ENCODE assay signal across 8 cellular contexts in the genomic region with DNA sequence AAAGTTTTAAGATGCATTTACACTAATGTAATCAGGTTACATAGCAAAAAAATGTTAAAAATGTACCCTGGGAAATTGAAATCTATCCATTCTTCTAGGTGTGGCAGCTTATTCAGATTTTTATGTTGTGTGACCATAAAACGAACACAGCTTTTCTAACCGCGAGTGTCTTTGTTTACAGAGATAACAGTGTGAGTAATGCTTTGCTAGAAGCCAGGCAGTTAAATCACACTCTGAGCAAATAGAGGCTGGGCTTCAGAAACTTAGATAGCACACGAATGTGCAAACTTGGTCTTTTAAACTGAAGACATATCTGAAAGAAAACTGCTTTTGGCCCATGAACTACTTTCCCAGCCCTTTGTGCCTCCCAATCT.
DNase-seq lines count a peak whose midpoint lies in the region; ATAC-seq lines count a peak whose summit lies in the region.

No MANE protein-coding gene starts in this region.

- no peak overlapping the region for H3K4me3 ChIP-seq in thymus (ENCODE audit: low read length)

- peak overlapping the region; percentile 97 for H3K27ac ChIP-seq in thymus (ENCODE audit: low read depth)

- DNase-seq in DMS153 (lab: John Stamatoyannopoulos, UW), result peak; percentile 76
- DNase-seq in LoVo (ENCODE audit: low spot score), result peak; percentile 87
- peak; percentile 79 for DNase-seq in amniotic stem cell (lab: John Stamatoyannopoulos, UW)
- DNase-seq in kidney glomerular epithelial cell (lab: John Stamatoyannopoulos, UW), result peak; percentile 87
- DNase-seq in HuH-7.5 (ENCODE audit: low spot score), result no peak

- no peaks in the 10 kb centered on the region for H3K27me3 ChIP-seq in thymus (ENCODE audit: control insufficient read depth, insufficient read depth)

- 4% methylated on average over 4 of the region's 4 CpGs for WGBS in thymus

- H3K36me3 ChIP-seq in thymus (ENCODE audit: control insufficient read depth, insufficient read depth), result no peaks in the 10 kb centered on the region

- H3K9me3 ChIP-seq in thymus (ENCODE audit: control insufficient read depth), result no peaks in the 10 kb centered on the region

- ATAC-seq in GM21423 (IDR thresholded peaks at IDR 0.05; ENCODE audit: unreplicated experiment), result no peak
- ATAC-seq in GM21381 (IDR thresholded peaks at IDR 0.05; ENCODE audit: unreplicated experiment), result no peak

- H3K4me1 ChIP-seq in thymus (ENCODE audit: control insufficient read depth, insufficient read depth, low read length), result peaks cover 71% of the 10 kb centered on the region
